In genomic region chr5:179698935-179699639, GRCh38 we compare ENCODE assay signal across 8 cellular contexts. TPM values are rescaled to one million over a fixed set of nuclear protein-coding genes. Genes with fewer than 3 reads are reported as not detected.
DNase-seq lines count a peak whose midpoint lies in the region; ATAC-seq and TF ChIP-seq lines count a peak whose summit lies in the region.

Gene CANX, plus strand, starts transcription at chr5:179698967. Its CDS starts 6,715 bp downstream, at chr5:179705682.

- POLR2A ChIA-PET in activated CD8-positive, alpha-beta T cell treated with anti-CD3 and anti-CD28 coated beads for 36 hours (lab: Charles Lee): interaction anchor here (0.6 to 4.9 kb wide), 9 partner anchors 8 to 149 kb away, joined by 3 to 49 read pairs (median 5); partner anchors contain the start of genes CBY3, HNRNPH1, MAML1 and RUFY1

- peak within 1 kb of the TSS; percentile 96 for H3K4me3 Mint-ChIP-seq in activated CD8-positive, alpha-beta T cell treated with anti-CD3 and anti-CD28 coated beads for 36 hours

- TF ChIP-seq CTCF in activated CD8-positive, alpha-beta T cell treated with anti-CD3 and anti-CD28 coated beads for 36 hours (IDR thresholded peaks at IDR 0.05): no peak

- peaks cover 39% of the 10 kb centered on the region for H3K4me1 Mint-ChIP-seq in activated CD8-positive, alpha-beta T cell treated with anti-CD3 and anti-CD28 coated beads for 36 hours (ENCODE audit: low read depth)

- H3K27ac Mint-ChIP-seq in activated CD8-positive, alpha-beta T cell treated with anti-CD3 and anti-CD28 coated beads for 36 hours: peak within 1 kb of the TSS; percentile 99

- no peak for DNase-seq in activated CD8-positive, alpha-beta T cell treated with anti-CD3 and anti-CD28 coated beads for 36 hours
- DNase-seq in Right ventricle myocardium inferior (ENCODE audit: missing footprints) (no peak), posterior vena cava (ENCODE audit: low spot score) (no peak), NCI-H446 treated with DMSO at 0.1 percent for 48 hours (lab: John Stamatoyannopoulos, UW) (no peak), NCI-H187 treated with DMSO at 0.1 percent for 48 hours (lab: John Stamatoyannopoulos, UW) (no peak)
- no peak for DNase-seq in stimulated activated CD8-positive, alpha-beta memory T cell treated with anti-CD3 and anti-CD28 coated beads, Interleukin-4, amount 100 ng/mL, for 48 hours

- H3K36me3 Mint-ChIP-seq in activated CD8-positive, alpha-beta T cell treated with anti-CD3 and anti-CD28 coated beads for 36 hours (ENCODE audit: low read depth): peaks cover 42% of the 10 kb centered on the region

- peak; percentile 12 for ATAC-seq in HG02678 (IDR thresholded peaks at IDR 0.05; ENCODE audit: unreplicated experiment)
- ATAC-seq in activated CD8-positive, alpha-beta T cell treated with anti-CD3 and anti-CD28 coated beads for 36 hours: no peak
- no peak for ATAC-seq in Right ventricle myocardium inferior

- CTCF ChIA-PET in activated CD8-positive, alpha-beta T cell treated with anti-CD3 and anti-CD28 coated beads for 36 hours (lab: Charles Lee): no interaction called here

- intact Hi-C loops in activated CD8-positive, alpha-beta T cell treated with anti-CD3 and anti-CD28 coated beads for 36 hours (cut with micrococcal nuclease): loop anchor here (2.0 kb wide), 1 partner anchor 34 kb away; the partner anchor contains the start of gene MAML1
- intact Hi-C loops in Right ventricle myocardium inferior (cut with DNase I) (loop anchor here (1.0 to 2.0 kb wide), 3 partner anchors 21 to 76 kb away; partner anchors contain the start of genes HNRNPH1 and MAML1), posterior vena cava (cut with DNase I) (no loop called here)

- no peaks in the 10 kb centered on the region for H3K9me3 Mint-ChIP-seq in activated CD8-positive, alpha-beta T cell treated with anti-CD3 and anti-CD28 coated beads for 36 hours

- peak; percentile 85 for TF ChIP-seq POLR2A in GM10847 (IDR thresholded peaks at IDR 0.05; ENCODE audit: extremely low read depth, insufficient read length)

- H3K27me3 Mint-ChIP-seq in activated CD8-positive, alpha-beta T cell treated with anti-CD3 and anti-CD28 coated beads for 36 hours: no peaks in the 10 kb centered on the region

RNA-seq across cellular contexts. Expression of gene CANX, which starts in this region (rescaled TPM):
- total RNA-seq in activated CD8-positive, alpha-beta T cell treated with anti-CD3 and anti-CD28 coated beads for 36 hours: 100 to 1,000 TPM; 431 to 444 TPM
- total RNA-seq in Right ventricle myocardium inferior: 504 TPM
- total RNA-seq in posterior vena cava: 100 to 1,000 TPM; 525 to 591 TPM

Comparison
In these comparisons a context has a peak if more than half of its experiments do, and no peak if none do; other contexts are left out.
1. intact Hi-C loops: an anchor here in activated CD8-positive, alpha-beta T cell treated with anti-CD3 and anti-CD28 coated beads for 36 hours (2.0 kb wide) and Right ventricle myocardium inferior (1.0 to 2.0 kb wide); none called in posterior vena cava.